In genomic region chr5:131171276-131171815, GRCh38 we compare ENCODE assay signal across 8 cellular contexts. TPM values are rescaled to one million over a fixed set of nuclear protein-coding genes. Genes with fewer than 3 reads are reported as not detected.
DNase-seq lines count a peak whose midpoint lies in the region; ATAC-seq and TF ChIP-seq lines count a peak whose summit lies in the region.

No MANE protein-coding gene starts in this region.

- no peaks in the 10 kb centered on the region for H3K27me3 ChIP-seq in MM.1S (replicated peaks; ENCODE audit: insufficient read depth, low read length)
- H3K27me3 ChIP-seq in stomach smooth muscle (ENCODE audit: control insufficient read depth in 1 of 2, insufficient read depth in 2 of 2, low read length in 2 of 2): no peaks in the 10 kb centered on the region

- H3K9me2 ChIP-seq in MM.1S (replicated peaks; ENCODE audit: insufficient read depth, low read length): no peaks in the 10 kb centered on the region

- H3K9ac ChIP-seq in MM.1S (ENCODE audit: low read length) (peak overlapping the region; percentile 60), stomach smooth muscle (ENCODE audit: low read length in 2 of 2) (peak overlapping the region; percentile 76 to 86)

- peak overlapping the region; percentile 52; the same call in 1 of the 2 replicates for H3K27ac ChIP-seq in MM.1S (ENCODE audit: low read length)
- H3K27ac ChIP-seq in stomach smooth muscle (ENCODE audit: low read length): peak overlapping the region; percentile 58

- TF ChIP-seq CTCF in MM.1S (IDR thresholded peaks at IDR 0.05; ENCODE audit: low read length) (no peak), astrocyte of the spinal cord (IDR thresholded peaks at IDR 0.05; ENCODE audit: low read depth, low read length) (no peak)

- H3K4me2 ChIP-seq in MM.1S (ENCODE audit: low read depth, low read length): peak overlapping the region; percentile 92

- peaks cover 21% of the 10 kb centered on the region for H3K79me2 ChIP-seq in MM.1S (ENCODE audit: low read length)

- intact Hi-C loops in left colon (cut with DNase I, micrococcal nuclease): no loop called here

- H3K4me3 ChIP-seq in GM08714 (ENCODE audit: low read length) (peak overlapping the region; percentile 80), MM.1S (ENCODE audit: low read length) (peak overlapping the region; percentile 71), astrocyte of the spinal cord (ENCODE audit: low read depth, low read length) (peak overlapping the region; percentile 83), stomach smooth muscle (ENCODE audit: low read length in 2 of 2) (peak overlapping the region; percentile 83 to 87)

- H2AFZ ChIP-seq in MM.1S (ENCODE audit: low read length): peak overlapping the region; percentile 72

- H3K36me3 ChIP-seq in MM.1S (replicated peaks; ENCODE audit: insufficient read depth, low read length) (no peaks in the 10 kb centered on the region), stomach smooth muscle (ENCODE audit: control insufficient read depth in 2 of 2, insufficient read depth in 2 of 2, low read length in 2 of 2) (no peaks in the 10 kb centered on the region)

- H3F3A ChIP-seq in MM.1S (ENCODE audit: insufficient read depth, low read length): peaks cover 10% of the 10 kb centered on the region

- H4K20me1 ChIP-seq in MM.1S (ENCODE audit: insufficient read depth, low read length): no peaks in the 10 kb centered on the region

- in situ Hi-C loops in astrocyte of the spinal cord (cut with HindIII; ENCODE audit: low sequenced_read_pairs): no loop called here

- DNase-seq in MM.1S (peak; percentile 44), astrocyte of the spinal cord (ENCODE audit: low read depth, low spot score) (no peak), left colon (peak; percentile 43 to 47), AG08395 (ENCODE audit: low spot score) (no peak), kidney glomerular epithelial cell (lab: John Stamatoyannopoulos, UW) (no peak), NCI-H2107 treated with DMSO at 0.1 percent for 48 hours (lab: John Stamatoyannopoulos, UW; ENCODE audit: unreplicated experiment) (no peak)

- H3K9me3 ChIP-seq in MM.1S (replicated peaks; ENCODE audit: insufficient read depth, low read length) (no peaks in the 10 kb centered on the region), stomach smooth muscle (ENCODE audit: control insufficient read depth in 2 of 2, low read length in 2 of 2) (no peaks in the 10 kb centered on the region)

- peak; percentile 50 for ATAC-seq in left colon

- H3K4me1 ChIP-seq in MM.1S (ENCODE audit: low read length) (peaks cover 9% of the 10 kb centered on the region), stomach smooth muscle (ENCODE audit: control insufficient read depth, insufficient read depth, low read length) (peaks cover 6% of the 10 kb centered on the region)

RNA-seq across cellular contexts. Expression of gene LYRM7, which starts 0.6 kb away (rescaled TPM):
- 10 to 100 TPM; 10.8 to 12.3 TPM for total RNA-seq in left colon

RNA-seq across cellular contexts. Expression of gene HINT1, which starts 6.3 kb away (rescaled TPM):
- 100 to 1,000 TPM; 303 to 318 TPM for total RNA-seq in left colon

Comparison
In these comparisons a context has a peak if more than half of its experiments do, and no peak if none do; other contexts are left out.
1. DNase-seq: peak in MM.1S (single experiment) and left colon (2 of 2); none in astrocyte of the spinal cord (single experiment), AG08395 (single experiment), kidney glomerular epithelial cell (single experiment) and NCI-H2107 treated with DMSO at 0.1 percent for 48 hours (single experiment).
2. Peak in every context shown above with its lines, with median percentiles within 50 percentile points of each other: H3K4me3 ChIP-seq.